Comparison of ENCODE assay signal across 5 cellular contexts in the genomic region with DNA sequence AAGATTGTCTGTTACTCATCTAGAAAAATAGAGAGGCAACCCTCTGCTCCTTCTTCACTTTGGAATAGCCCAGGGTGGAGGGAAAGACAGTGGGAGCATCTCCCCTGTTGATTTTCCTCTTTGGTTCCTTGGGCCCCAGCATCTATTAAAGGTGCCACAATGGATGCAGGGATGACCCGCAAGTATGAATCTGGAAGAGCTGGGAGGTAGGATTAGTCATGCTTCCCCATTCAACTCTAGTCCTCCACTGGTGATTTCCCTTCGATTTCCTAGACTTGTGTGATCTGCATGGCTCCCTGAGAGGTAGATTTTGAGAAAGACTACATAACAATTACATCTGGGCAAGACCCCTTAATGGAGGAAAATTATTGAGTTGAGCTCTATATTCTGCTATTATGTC.
"Had no signal": no experiment of that assay in that cellular context is flagged by ENCODE, and none has a peak within 500 bp of the region (broad histone marks: within the 10 kb centered on the region; RNA-seq: fewer than 3 reads in every experiment).

No MANE protein-coding gene starts in this region.

- H3K4me2 ChIP-seq: KMS-11 had no signal

- H3K9me3 ChIP-seq: HAP-1 had no signal

- H3K27ac ChIP-seq: GM23248, KMS-11 had no signal

- H3K4me1 ChIP-seq: HAP-1 had no signal

- H2AFZ ChIP-seq: GM23248 had no signal

- H3K36me3 ChIP-seq: HAP-1 had no signal

- H3K4me3 ChIP-seq: GM23248, HAP-1 had no signal

- FAIRE-seq: HTR-8/SVneo had no signal

- H3K9ac ChIP-seq: GM23248, KMS-11 had no signal

- DNase-seq: GOT3 had no signal
